Comparison of ENCODE assay signal across 30 cellular contexts in the genomic region with DNA sequence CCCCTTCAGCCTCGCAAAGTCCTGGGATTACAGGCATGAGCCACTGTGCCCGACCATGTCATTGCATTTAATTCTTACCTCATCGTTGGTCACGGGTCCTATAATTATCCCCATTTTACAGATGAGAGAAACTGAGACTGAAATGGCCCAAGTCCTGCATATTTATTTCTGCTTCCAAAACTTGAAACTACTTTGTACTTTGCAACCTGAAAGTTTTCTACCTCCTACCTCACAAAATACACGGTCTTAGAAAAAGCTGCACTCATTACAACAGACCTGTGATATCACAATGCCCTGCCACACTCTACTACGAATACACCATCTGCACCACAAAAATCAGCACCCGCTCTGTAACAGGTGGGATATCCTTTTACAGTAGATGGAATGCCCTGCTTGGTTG.
DNase-seq lines count a peak whose midpoint lies in the region; ATAC-seq and TF ChIP-seq lines count a peak whose summit lies in the region.
"Had no signal": no experiment of that assay in that cellular context is flagged by ENCODE, and none has a peak within 500 bp of the region (broad histone marks: within the 10 kb centered on the region; RNA-seq: fewer than 3 reads in every experiment).

No MANE protein-coding gene starts in this region.

- DNase-seq in SK-N-SH, result no peak
- DNase-seq in RWPE1 (ENCODE audit: low spot score), result no peak
- DNase-seq in fibroblast of lung (ENCODE audit: low read depth in 2 of 2), result no peak
- DNase-seq in cardiac septum (ENCODE audit: low spot score), result no peak
- DNase-seq in stimulated activated CD8-positive, alpha-beta memory T cell treated with anti-CD3 and anti-CD28 coated beads, Interleukin-4, amount 100 ng/mL, for 48 hours, result no peak
- DNase-seq: 8988T; activated CD4-positive, alpha-beta T cell treated with anti-CD3 and anti-CD28 coated beads, Interleukin-2, amount 50 U/mL, for 4 hours; activated CD4-positive, CD25-positive, alpha-beta regulatory T cell; activated CD8-positive, alpha-beta memory T cell treated with anti-CD3 and anti-CD28 coated beads, Interleukin-2, amount 10 ng/mL, durations not matched to agents 7 days and 5 days; activated gamma-delta T cell; activated naive CD8-positive, alpha-beta T cell treated with anti-CD3 and anti-CD28 coated beads, Interleukin-2, amount 10 ng/mL, durations not matched to agents 7 days and 5 days; activated T-cell treated with anti-CD3 and anti-CD28 coated beads, Interleukin-2, amount 50 U/mL, for 4 hours; aorta; caudate nucleus; esophagus squamous epithelium; foreskin melanocyte; GDM1; heart left ventricle; MM.1S; naive thymus-derived CD4-positive, alpha-beta T cell; NCI-H524 treated with DMSO at 0.1 percent for 48 hours; occipital lobe; stimulated activated CD4-positive, alpha-beta T cell treated with anti-CD3 and anti-CD28 coated beads, Interleukin-1b, Interleukin-23, amount 100 ng/mL, for 48 hours; stimulated activated naive CD8-positive, alpha-beta T cell treated with anti-CD3 and anti-CD28 coated beads, Interleukin-15, amount 100 ng/mL, for 72 hours had no signal

- H3F3A ChIP-seq in SK-N-SH (replicated peaks; ENCODE audit: insufficient read depth), result peaks cover 7% of the 10 kb centered on the region

- H3K9me2 ChIP-seq in SK-N-SH, result no peaks in the 10 kb centered on the region

- H3K27ac ChIP-seq in SK-N-SH (ENCODE audit: low read depth in 2 of 2, low read length in 1 of 2) (peak overlapping the region in 1 of 2 experiments; percentile 36; a peak in 1 of 4 replicates), RWPE1 (peak overlapping the region; percentile 91), fibroblast of lung (ENCODE audit: insufficient read depth, low read length) (peak overlapping the region; percentile 0)
- H3K27ac ChIP-seq: heart left ventricle, KMS-11, SJCRH30, thoracic aorta had no signal

- no peaks in the 10 kb centered on the region for H3K27me3 ChIP-seq in SK-N-SH (ENCODE audit: insufficient read depth)
- no peaks in the 10 kb centered on the region for H3K27me3 ChIP-seq in fibroblast of lung (ENCODE audit: control insufficient read depth, insufficient read depth, low read length)
- no peaks in the 10 kb centered on the region for H3K27me3 ChIP-seq in skeletal muscle satellite cell (ENCODE audit: control insufficient read depth, insufficient read depth, low read length)
- H3K27me3 ChIP-seq: esophagus squamous epithelium, heart left ventricle, SJCRH30 had no signal

- TF ChIP-seq EP300 in SK-N-SH (IDR thresholded peaks at IDR 0.05; ENCODE audit: borderline replicate concordance in 1 of 2, low read depth in 1 of 2, low read length in 1 of 2), result no peak

- TF ChIP-seq RAD21 in SK-N-SH (IDR thresholded peaks at IDR 0.05; ENCODE audit: low read length), result no peak

- H3K9ac ChIP-seq in SK-N-SH, result no peak overlapping the region
- H3K9ac ChIP-seq in fibroblast of lung (ENCODE audit: insufficient read depth, low read length), result no peak overlapping the region
- H3K9ac ChIP-seq in skeletal muscle satellite cell (ENCODE audit: low read depth, low read length), result no peak overlapping the region
- H3K9ac ChIP-seq: KMS-11 had no signal

- H3K4me2 ChIP-seq in SK-N-SH, result 0 out of 2 replicates have a peak overlapping the region, but pooled peaks have one; percentile 38
- H3K4me2 ChIP-seq in fibroblast of lung (ENCODE audit: extremely low read depth, insufficient read depth, low read length), result no peak overlapping the region
- H3K4me2 ChIP-seq in skeletal muscle satellite cell (ENCODE audit: low read length), result peak overlapping the region; percentile 7
- H3K4me2 ChIP-seq: KMS-11 had no signal

- H3K36me3 ChIP-seq in SK-N-SH (replicated peaks in 1 of 2; ENCODE audit: control insufficient read depth in 1 of 2, insufficient read depth in 2 of 2, low read length in 1 of 2) (no peaks in the 10 kb centered on the region), fibroblast of lung (ENCODE audit: control insufficient read depth, insufficient read depth, low read length) (no peaks in the 10 kb centered on the region), skeletal muscle satellite cell (ENCODE audit: insufficient read depth, low read length) (no peaks in the 10 kb centered on the region)
- H3K36me3 ChIP-seq: esophagus squamous epithelium, heart left ventricle, SJCRH30, thoracic aorta had no signal

- POLR2A ChIA-PET in SK-N-SH (lab: Yijun Ruan, JAX), result no interaction called here
- POLR2A ChIA-PET in RWPE1 (lab: Yijun Ruan, JAX; ENCODE audit: low non-redundant PET), result no interaction called here

- TF ChIP-seq CTCF in SK-N-SH (IDR thresholded peaks at IDR 0.05) (no peak), RWPE1 (conservative IDR thresholded peaks at IDR 0.05; ENCODE audit: low read depth) (no peak), fibroblast of lung (conservative IDR thresholded peaks at IDR 0.05 in 1 of 2, IDR thresholded peaks at IDR 0.05 in 1 of 2; ENCODE audit: low read depth in 1 of 2, low read length in 2 of 2) (no peak)

- intact Hi-C loops in cardiac septum (cut with DNase I), result no loop called here

- H3K9me3 ChIP-seq in SK-N-SH (no peaks in the 10 kb centered on the region), fibroblast of lung (ENCODE audit: control insufficient read depth, insufficient read depth, low read depth, low read length) (no peaks in the 10 kb centered on the region), skeletal muscle satellite cell (replicated peaks; ENCODE audit: low read length) (no peaks in the 10 kb centered on the region)
- H3K9me3 ChIP-seq: esophagus squamous epithelium, heart left ventricle, SJCRH30, thoracic aorta had no signal

- no peaks in the 10 kb centered on the region for H3K79me2 ChIP-seq in SK-N-SH (ENCODE audit: insufficient read depth)
- H3K79me2 ChIP-seq in fibroblast of lung (ENCODE audit: control insufficient read depth, insufficient read depth, low read length), result no peaks in the 10 kb centered on the region

- CTCF ChIA-PET in SK-N-SH (lab: Yijun Ruan, JAX) (interaction anchor here (1.6 kb wide), 1 partner anchor 203 kb away, joined by 4 read pairs; no protein-coding TSS in a partner anchor), RWPE1 (lab: Yijun Ruan, JAX) (interaction anchor here (0.6 kb wide), 1 partner anchor 51 kb away, joined by 4 read pairs; no protein-coding TSS in a partner anchor)

- no peak overlapping the region for H3K4me3 ChIP-seq in SK-N-SH (ENCODE audit: low read depth in 2 of 2, low read length in 1 of 2)
- no peak overlapping the region for H3K4me3 ChIP-seq in fibroblast of lung (replicated peaks in 1 of 4; ENCODE audit: control extremely low read depth in 1 of 4, insufficient read depth in 1 of 4, low read depth in 3 of 4, low read length in 4 of 4)
- no peak overlapping the region for H3K4me3 ChIP-seq in skeletal muscle satellite cell (ENCODE audit: low read length)
- H3K4me3 ChIP-seq: esophagus squamous epithelium, heart left ventricle, SJCRH30, thoracic aorta had no signal

- H3K4me1 ChIP-seq in SK-N-SH (ENCODE audit: control insufficient read depth in 1 of 2, insufficient read depth in 2 of 2, low read depth in 1 of 2, low read length in 1 of 2) (peaks cover 0 to 26% of the 10 kb centered on the region in 2 experiments; a peak in 2 of 4 replicates), fibroblast of lung (ENCODE audit: control insufficient read depth, extremely low read depth, insufficient read depth, low read length) (peaks cover 37% of the 10 kb centered on the region), skeletal muscle satellite cell (ENCODE audit: control insufficient read depth, insufficient read depth, low read length) (peaks cover 49% of the 10 kb centered on the region)

- H4K20me1 ChIP-seq in SK-N-SH (ENCODE audit: insufficient read depth), result no peaks in the 10 kb centered on the region
- H4K20me1 ChIP-seq in fibroblast of lung (ENCODE audit: control insufficient read depth, extremely low read depth, insufficient read depth, low read length), result no peaks in the 10 kb centered on the region

- 84% methylated on average over 7 of the region's 7 CpGs for WGBS in SK-N-SH (ENCODE audit: low lambda C conversion rate)

- no peak overlapping the region for H2AFZ ChIP-seq in SK-N-SH (ENCODE audit: low read depth)
- H2AFZ ChIP-seq in fibroblast of lung (ENCODE audit: low read length), result no peak overlapping the region

- ATAC-seq in SK-N-SH treated with all-trans-retinoic acid at 6 μM for 48 hours (no peak), HG03342 (IDR thresholded peaks at IDR 0.05; ENCODE audit: unreplicated experiment) (no peak)
- ATAC-seq: activated T-cell treated with anti-CD3 and anti-CD28 coated beads, Interleukin-2, amount 50 U/mL, for 4 hours; heart left ventricle; naive thymus-derived CD4-positive, alpha-beta T cell; stimulated activated naive CD8-positive, alpha-beta T cell treated with anti-CD3 and anti-CD28 coated beads, Interleukin-15, amount 100 ng/mL, for 72 hours had no signal

TF ChIP-seq in SK-N-SH, 30 proteins besides CTCF, POLR2A, EP300 and RAD21 (continues in another document):
- TF ChIP-seq MEF2A (IDR thresholded peaks at IDR 0.05; ENCODE audit: borderline replicate concordance, low read depth), result no peak
- no peak for TF ChIP-seq FOXJ3 (CRISPR knock-in tag; IDR thresholded peaks at IDR 0.05)
- TF ChIP-seq, protein P1, sequence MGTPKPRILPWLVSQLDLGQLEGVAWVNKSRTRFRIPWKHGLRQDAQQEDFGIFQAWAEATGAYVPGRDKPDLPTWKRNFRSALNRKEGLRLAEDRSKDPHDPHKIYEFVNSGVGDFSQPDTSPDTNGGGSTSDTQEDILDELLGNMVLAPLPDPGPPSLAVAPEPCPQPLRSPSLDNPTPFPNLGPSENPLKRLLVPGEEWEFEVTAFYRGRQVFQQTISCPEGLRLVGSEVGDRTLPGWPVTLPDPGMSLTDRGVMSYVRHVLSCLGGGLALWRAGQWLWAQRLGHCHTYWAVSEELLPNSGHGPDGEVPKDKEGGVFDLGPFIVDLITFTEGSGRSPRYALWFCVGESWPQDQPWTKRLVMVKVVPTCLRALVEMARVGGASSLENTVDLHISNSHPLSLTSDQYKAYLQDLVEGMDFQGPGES (IDR thresholded peaks at IDR 0.05; ENCODE audit: low read depth, low read length), result no peak
- TF ChIP-seq YY1 (IDR thresholded peaks at IDR 0.05; ENCODE audit: low read depth), result no peak
